ENCODE assay signal across 32 cellular contexts in genomic region chr19:51103811-51104470, GRCh38. TPM values are rescaled to one million over a fixed set of nuclear protein-coding genes. Genes with fewer than 3 reads are reported as not detected.
"Had no signal": no experiment of that assay in that cellular context is flagged by ENCODE, and none has a peak within 500 bp of the region (broad histone marks: within the 10 kb centered on the region; RNA-seq: fewer than 3 reads in every experiment).

No MANE protein-coding gene starts in this region.

- H3K27me3 Mint-ChIP-seq: activated CD4-positive, alpha-beta T cell treated with anti-CD3 and anti-CD28 coated beads for 36 hours; activated CD8-positive, alpha-beta T cell treated with anti-CD3 and anti-CD28 coated beads for 36 hours; activated naive CD8-positive, alpha-beta T cell treated with anti-CD3 and anti-CD28 coated beads, Interleukin-2, amount 10 ng/mL, durations not matched to agents 7 days and 5 days; T-cell had no signal

- ATAC-seq: activated CD4-positive, alpha-beta T cell treated with anti-CD3 and anti-CD28 coated beads for 36 hours; activated CD8-positive, alpha-beta T cell treated with anti-CD3 and anti-CD28 coated beads for 36 hours; activated T-cell treated with anti-CD3 and anti-CD28 coated beads, Interleukin-2, amount 50 U/mL, for 72 hours; Panc1; Right ventricle myocardium inferior; T-cell had no signal

- DNase-seq: activated CD4-positive, alpha-beta T cell treated with anti-CD3 and anti-CD28 coated beads for 36 hours; activated CD4-positive, alpha-beta T cell treated with anti-CD3 and anti-CD28 coated beads, Interleukin-2, amount 50 U/mL, for 1 hour; activated CD8-positive, alpha-beta memory T cell treated with anti-CD3 and anti-CD28 coated beads, Interleukin-2, amount 50 U/mL, for 4 hours; activated CD8-positive, alpha-beta T cell treated with anti-CD3 and anti-CD28 coated beads for 36 hours; activated gamma-delta T cell treated with Interleukin-2 at 50 U/mL for 16 hours; activated naive CD4-positive, alpha-beta T cell treated with anti-CD3 and anti-CD28 coated beads, Interleukin-2, amount 50 U/mL, for 16 hours; activated naive CD8-positive, alpha-beta T cell treated with anti-CD3 and anti-CD28 coated beads, Interleukin-2, amount 10 ng/mL, durations not matched to agents 7 days and 5 days; activated T-cell treated with anti-CD3 and anti-CD28 coated beads, Interleukin-2, amount 50 U/mL, for 72 hours; adrenal gland; anterior cingulate cortex; MG63; MV-4-11; NCI-H1092 treated with DMSO at 0.1 percent for 48 hours; NCI-H1417 treated with DMSO at 0.1 percent for 48 hours; NCI-H1694; NCI-H2029; NCI-H2107; NCI-H2171 treated with DMSO at 0.1 percent for 48 hours; NCI-H226; NCI-H510A; NCI-H526 treated with DMSO at 0.1 percent for 48 hours; NK-92 treated with Interleukin-12 subunit alpha and Interleukin-12 subunit beta, amount 100 ng/mL, for 24 hours; OCI-M1; RPMI8226; T-cell; T-helper 2 cell; WERI-Rb-1 had no signal

- H3K4me2 ChIP-seq: KMS-11 had no signal

- H3K9me3 Mint-ChIP-seq: activated CD8-positive, alpha-beta T cell treated with anti-CD3 and anti-CD28 coated beads for 36 hours; activated naive CD8-positive, alpha-beta T cell treated with anti-CD3 and anti-CD28 coated beads, Interleukin-2, amount 10 ng/mL, durations not matched to agents 7 days and 5 days; activated T-cell treated with anti-CD3 and anti-CD28 coated beads, Interleukin-2, amount 50 U/mL, for 72 hours; activated T-helper 2 cell treated with anti-CD3 and anti-CD28 coated beads, Interferon-gamma antibody, Interleukin-2, Interleukin-4, amounts not matched to agents 10 μg/mL and 5 μg/mL and 100 μg/mL, durations not matched to agents 14 hours and 24 hours and 36 hours; T-cell had no signal

- H3K9ac ChIP-seq: KMS-11 had no signal

- H3K27ac Mint-ChIP-seq: activated CD4-positive, alpha-beta T cell treated with anti-CD3 and anti-CD28 coated beads for 36 hours; activated CD8-positive, alpha-beta T cell treated with anti-CD3 and anti-CD28 coated beads for 36 hours; activated T-cell treated with anti-CD3 and anti-CD28 coated beads, Interleukin-2, amount 50 U/mL, for 72 hours; activated T-helper 2 cell treated with anti-CD3 and anti-CD28 coated beads, Interferon-gamma antibody, Interleukin-2, Interleukin-4, amounts not matched to agents 10 μg/mL and 5 μg/mL and 100 μg/mL, durations not matched to agents 14 hours and 24 hours and 36 hours; T-cell had no signal

- H3K4me3 ChIP-seq: adrenal gland, MG63, SK-N-MC had no signal

- H3K4me3 Mint-ChIP-seq: activated CD4-positive, alpha-beta T cell treated with anti-CD3 and anti-CD28 coated beads for 36 hours; activated CD8-positive, alpha-beta T cell treated with anti-CD3 and anti-CD28 coated beads for 36 hours; activated naive CD8-positive, alpha-beta T cell treated with anti-CD3 and anti-CD28 coated beads, Interleukin-2, amount 10 ng/mL, durations not matched to agents 7 days and 5 days; activated T-cell treated with anti-CD3 and anti-CD28 coated beads, Interleukin-2, amount 50 U/mL, for 72 hours had no signal

- H3K9me3 ChIP-seq: adrenal gland, MG63 had no signal

- H3K27me3 ChIP-seq: adrenal gland, MG63 had no signal

- H3K27ac ChIP-seq: adrenal gland, KMS-11, SK-N-MC, WERI-Rb-1 had no signal

RNA-seq across cellular contexts. Expression of gene SIGLEC7, which starts 38.2 kb away (rescaled TPM):
- total RNA-seq: activated CD4-positive, alpha-beta T cell treated with anti-CD3 and anti-CD28 coated beads for 36 hours; activated CD8-positive, alpha-beta T cell treated with anti-CD3 and anti-CD28 coated beads for 36 hours; activated T-cell treated with anti-CD3 and anti-CD28 coated beads, Interleukin-2, amount 50 U/mL, for 72 hours; activated T-helper 2 cell treated with anti-CD3 and anti-CD28 coated beads, Interferon-gamma antibody, Interleukin-2, Interleukin-4, amounts not matched to agents 10 μg/mL and 5 μg/mL and 100 μg/mL, durations not matched to agents 14 hours and 24 hours and 36 hours had no signal

RNA-seq across cellular contexts. Expression of gene KLK13, which starts 39.0 kb away (rescaled TPM):
- total RNA-seq: activated CD4-positive, alpha-beta T cell treated with anti-CD3 and anti-CD28 coated beads for 36 hours; activated CD8-positive, alpha-beta T cell treated with anti-CD3 and anti-CD28 coated beads for 36 hours; activated naive CD8-positive, alpha-beta T cell treated with anti-CD3 and anti-CD28 coated beads, Interleukin-2, amount 10 ng/mL, durations not matched to agents 7 days and 5 days; activated T-cell treated with anti-CD3 and anti-CD28 coated beads, Interleukin-2, amount 50 U/mL, for 72 hours; activated T-helper 2 cell treated with anti-CD3 and anti-CD28 coated beads, Interferon-gamma antibody, Interleukin-2, Interleukin-4, amounts not matched to agents 10 μg/mL and 5 μg/mL and 100 μg/mL, durations not matched to agents 14 hours and 24 hours and 36 hours; adrenal gland; Right ventricle myocardium inferior; T-cell had no signal
